ENCODE assay signal across 8 cellular contexts in the genomic region with DNA sequence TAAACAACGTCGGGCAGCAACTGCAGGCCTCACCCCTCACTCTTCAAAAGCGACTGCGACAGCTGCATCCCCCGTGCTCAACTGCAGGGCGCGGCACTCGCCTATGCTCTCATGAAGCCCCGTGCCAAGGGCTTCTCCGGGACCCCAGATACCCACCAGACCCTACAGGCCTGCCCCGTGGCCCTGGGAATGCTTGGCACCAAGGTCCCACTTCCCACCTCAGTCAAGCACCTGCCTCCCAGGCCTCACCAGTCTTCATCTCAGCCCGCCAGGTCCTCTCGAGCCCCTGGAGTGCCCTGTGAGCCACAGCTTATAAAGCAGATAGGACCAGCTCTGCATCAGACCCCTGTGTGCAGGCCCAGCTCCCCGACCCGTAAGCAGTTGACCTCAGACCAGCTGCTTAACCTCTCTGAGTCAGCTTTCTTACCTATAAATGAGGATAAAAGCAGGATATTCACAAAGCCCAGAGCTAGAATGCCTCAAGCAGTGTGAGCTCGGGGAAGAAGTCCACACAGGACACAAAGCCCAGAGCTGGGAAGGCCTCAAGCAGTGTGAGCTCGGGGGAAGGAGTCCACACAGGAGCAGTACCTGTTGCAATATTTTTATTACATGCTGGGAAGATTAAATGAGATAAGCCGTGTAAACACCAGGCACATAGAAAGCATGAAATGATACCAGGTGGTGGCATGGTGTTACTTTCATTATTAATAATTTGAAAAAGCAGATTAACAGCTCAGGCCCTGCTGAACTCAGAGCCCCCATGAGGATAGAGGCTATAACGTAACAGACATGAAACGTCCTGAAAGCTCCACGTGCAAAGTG.
A peak's percentile ranks its signal among the peaks of the same experiment; 100 is the strongest.
DNase-seq lines count a peak whose midpoint lies in the region; ATAC-seq and TF ChIP-seq lines count a peak whose summit lies in the region.

No MANE protein-coding gene starts in this region.

- peak overlapping the region; percentile 88 for H3K27ac ChIP-seq in VCaP

- H3K4me3 Mint-ChIP-seq in natural killer cell treated with Interleukin-12 subunit alpha and Interleukin-12 subunit beta and Interleukin-15 and Interleukin-18, amount 100 ng/mL, for 72 hours = no peak overlapping the region

- peak; percentile 71 for ATAC-seq in GM21381 (IDR thresholded peaks at IDR 0.05; ENCODE audit: unreplicated experiment)
- ATAC-seq in natural killer cell treated with Interleukin-12 subunit alpha and Interleukin-12 subunit beta and Interleukin-15 and Interleukin-18, amount 100 ng/mL, for 72 hours = peak; percentile 74 to 83

- no peaks in the 10 kb centered on the region for H3K27me3 Mint-ChIP-seq in natural killer cell treated with Interleukin-12 subunit alpha and Interleukin-12 subunit beta and Interleukin-15 and Interleukin-18, amount 100 ng/mL, for 72 hours

- peaks cover 24 to 28% of the 10 kb centered on the region in 2 donors for H3K4me1 Mint-ChIP-seq in natural killer cell treated with Interleukin-12 subunit alpha and Interleukin-12 subunit beta and Interleukin-15 and Interleukin-18, amount 100 ng/mL, for 72 hours (ENCODE audit: low read depth in 2 of 2)

- peak overlapping the region; percentile 33 to 58 for H3K27ac Mint-ChIP-seq in natural killer cell treated with Interleukin-12 subunit alpha and Interleukin-12 subunit beta and Interleukin-15 and Interleukin-18, amount 100 ng/mL, for 72 hours

- no peaks in the 10 kb centered on the region for H3K36me3 Mint-ChIP-seq in natural killer cell treated with Interleukin-12 subunit alpha and Interleukin-12 subunit beta and Interleukin-15 and Interleukin-18, amount 100 ng/mL, for 72 hours

- H3K9me3 Mint-ChIP-seq in natural killer cell treated with Interleukin-12 subunit alpha and Interleukin-12 subunit beta and Interleukin-15 and Interleukin-18, amount 100 ng/mL, for 72 hours = no peaks in the 10 kb centered on the region

- no peak for TF ChIP-seq CTCF in VCaP (conservative IDR thresholded peaks at IDR 0.05)

- peak; percentile 78 for DNase-seq in D341Med (ENCODE audit: low spot score)
- DNase-seq in natural killer cell treated with Interleukin-12 subunit alpha and Interleukin-12 subunit beta and Interleukin-15 and Interleukin-18, amount 100 ng/mL, for 72 hours (ENCODE audit: low spot score) = no peak
- DNase-seq in SKM-1 treated with dmso at 0.1 percent for 144 hours (lab: John Stamatoyannopoulos, UW; ENCODE audit: unreplicated experiment) = no peak
- DNase-seq in NCI-H2227 (lab: John Stamatoyannopoulos, UW; ENCODE audit: unreplicated experiment) = no peak
- DNase-seq in NCI-H2196 (lab: John Stamatoyannopoulos, UW; ENCODE audit: unreplicated experiment) = no peak
- DNase-seq in stimulated activated CD4-positive, alpha-beta T cell treated with anti-CD3 and anti-CD28 coated beads, Interleukin-15, amount 100 ng/mL, for 24 hours = no peak
